In the genomic region with DNA sequence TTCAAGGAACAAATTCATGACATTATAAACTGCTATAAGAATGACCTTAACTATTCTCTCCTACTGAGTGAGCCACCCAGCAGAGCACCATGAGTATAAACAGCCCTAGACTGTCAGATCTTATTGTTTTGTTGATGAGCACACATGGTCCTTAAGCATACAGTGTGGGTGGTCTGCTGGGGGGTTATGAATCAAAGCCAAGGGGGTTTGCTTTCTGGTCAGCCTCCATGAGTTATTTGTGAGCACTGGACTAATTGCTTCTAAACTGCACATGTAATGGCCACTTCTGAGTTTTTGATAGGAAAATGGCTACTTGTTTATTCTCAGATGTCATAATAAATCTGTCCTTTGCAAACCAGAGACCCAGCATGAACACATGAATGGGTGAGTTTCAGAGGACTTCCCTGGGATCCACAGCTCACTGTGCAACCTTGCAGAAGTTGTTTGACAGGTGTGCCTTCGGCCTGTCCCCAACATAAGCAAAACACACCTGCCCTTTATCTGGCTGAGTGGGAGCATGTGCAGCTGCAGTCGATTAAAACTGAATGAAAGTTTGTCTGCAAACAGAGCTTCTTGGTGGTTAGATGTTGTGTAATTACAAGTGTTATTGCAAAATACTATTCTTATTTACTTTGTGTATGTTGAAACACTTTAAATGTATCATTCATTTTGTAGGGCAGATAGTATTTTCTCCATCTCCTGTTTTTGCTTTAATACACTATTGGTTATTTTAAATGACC, we compare ENCODE assay signal across 9 cellular contexts. TPM values are rescaled to one million over a fixed set of nuclear protein-coding genes. Genes with fewer than 3 reads are reported as not detected.
DNase-seq lines count a peak whose midpoint lies in the region; FAIRE-seq and TF ChIP-seq lines count a peak whose summit lies in the region.
"Had no signal": no experiment of that assay in that cellular context is flagged by ENCODE, and none has a peak within 500 bp of the region (broad histone marks: within the 10 kb centered on the region; RNA-seq: fewer than 3 reads in every experiment).

No MANE protein-coding gene starts in this region.

- in situ Hi-C loops in mammary epithelial cell (cut with MboI; ENCODE audit: low sequenced_read_pairs in 2 of 2) = no loop called here

- H3K27ac ChIP-seq in mammary epithelial cell (ENCODE audit: insufficient read depth, low read depth, low read length) (no peak overlapping the region), rectal smooth muscle tissue (ENCODE audit: low read depth, low read length) (peak overlapping the region; percentile 93)

- DNase-seq in EH (ENCODE audit: low read depth) = peak; percentile 27
- DNase-seq in NCI-H187 treated with DMSO at 0.1 percent for 48 hours (lab: John Stamatoyannopoulos, UW) = peak; percentile 28
- DNase-seq in mammary epithelial cell = peak; percentile 48
- DNase-seq in cerebellar nuclear complex (lab: John Stamatoyannopoulos, UW) = no peak
- DNase-seq in HTR-8/SVneo (ENCODE audit: insufficient read length, low spot score) = no peak
- DNase-seq in stimulated activated CD4-positive, alpha-beta T cell treated with anti-CD3 and anti-CD28 coated beads, Interleukin-4, amount 100 ng/mL, for 1 hour = no peak
- DNase-seq in activated CD8-positive, alpha-beta memory T cell treated with anti-CD3 and anti-CD28 coated beads for 24 hours = no peak

- CTCF ChIA-PET in mammary epithelial cell (lab: Charles Lee; ENCODE audit: low non-redundant PET) = no interaction called here

- H3K4me1 ChIP-seq in mammary epithelial cell (ENCODE audit: insufficient read depth, low read length) (peaks cover 28% of the 10 kb centered on the region), rectal smooth muscle tissue (ENCODE audit: control insufficient read depth, insufficient read depth, low read length) (peaks cover 84% of the 10 kb centered on the region)

- no peak overlapping the region for H2AFZ ChIP-seq in mammary epithelial cell (ENCODE audit: low read depth, low read length)

- intact Hi-C loops in mammary epithelial cell (cut with micrococcal nuclease) = loop anchor here (5.0 kb wide), 1 partner anchor 37 kb away; the partner anchor contains the start of gene MAMDC2

- no peaks in the 10 kb centered on the region for H3K36me3 ChIP-seq in mammary epithelial cell (ENCODE audit: insufficient read depth, low read length)
- H3K36me3 ChIP-seq in rectal smooth muscle tissue (ENCODE audit: control insufficient read depth, insufficient read depth, low read length) = no peaks in the 10 kb centered on the region

- dilution Hi-C loops in mammary epithelial cell (cut with HindIII; ENCODE audit: low sequenced_read_pairs) = loop anchor here (5.0 kb wide), 1 partner anchor 93 kb away; no protein-coding TSS in a partner anchor

- H3K27me3 ChIP-seq in mammary epithelial cell (ENCODE audit: insufficient read depth, low read length) (no peaks in the 10 kb centered on the region), rectal smooth muscle tissue (ENCODE audit: control insufficient read depth, insufficient read depth, low read length) (no peaks in the 10 kb centered on the region)

- no peaks in the 10 kb centered on the region for H3K9me3 ChIP-seq in mammary epithelial cell (replicated peaks; ENCODE audit: insufficient read depth, low read length)

- H4K20me1 ChIP-seq in mammary epithelial cell (ENCODE audit: insufficient read depth, low read length) = no peaks in the 10 kb centered on the region

- H3K79me2 ChIP-seq in mammary epithelial cell (ENCODE audit: insufficient read depth, low read length) = no peaks in the 10 kb centered on the region

- FAIRE-seq in HTR-8/SVneo (lab: Jason Lieb, UNC) = no peak

- H3K4me3 ChIP-seq in mammary epithelial cell (replicated peaks in 1 of 3; ENCODE audit: insufficient read depth in 1 of 3, low read depth in 2 of 3, low read length in 3 of 3) = no peak overlapping the region
- H3K4me3 ChIP-seq in rectal smooth muscle tissue (ENCODE audit: low read length) = peak overlapping the region; percentile 16

- TF ChIP-seq CTCF in mammary epithelial cell (conservative IDR thresholded peaks at IDR 0.05 in 1 of 2, IDR thresholded peaks at IDR 0.05 in 1 of 2; ENCODE audit: extremely low read depth in 1 of 2, insufficient read depth in 1 of 2, low read depth in 1 of 2, low read length in 2 of 2) = no peak

- 6% methylated on average over 2 of the region's 2 CpGs for WGBS in mammary epithelial cell (ENCODE audit: low coverage, missing lambda C conversion rate)

- H3K4me2 ChIP-seq in mammary epithelial cell (ENCODE audit: insufficient read depth, low read depth, low read length) = no peak overlapping the region

- no TSS peak for BruUV-seq in mammary epithelial cell (replicated peaks; lab: Mats Ljungman, UMichigan)

- H3K9ac ChIP-seq in mammary epithelial cell (ENCODE audit: insufficient read depth, low read length) (no peak overlapping the region), rectal smooth muscle tissue (ENCODE audit: low read length) (no peak overlapping the region)

RNA-seq across cellular contexts. Expression of gene MAMDC2, which starts 35.9 kb away (rescaled TPM):
- 10 to 100 TPM in 1 of 2 donors, 1 to 10 TPM in 1; 8.3 to 33.5 TPM for total RNA-seq in mammary epithelial cell
- polyA plus RNA-seq in mammary epithelial cell = 10.9 TPM
- polyA minus RNA-seq in mammary epithelial cell = 13.5 TPM
- total RNA-seq: activated CD8-positive, alpha-beta memory T cell treated with anti-CD3 and anti-CD28 coated beads for 36 hours had no signal

Comparison
In these comparisons a context has a peak if more than half of its experiments do, and no peak if none do; other contexts are left out.
1. DNase-seq: peak in EH (single experiment), NCI-H187 treated with DMSO at 0.1 percent for 48 hours (single experiment) and mammary epithelial cell (single experiment); none in cerebellar nuclear complex (0 of 2), HTR-8/SVneo (single experiment), stimulated activated CD4-positive, alpha-beta T cell treated with anti-CD3 and anti-CD28 coated beads, Interleukin-4, amount 100 ng/mL, for 1 hour (single experiment) and activated CD8-positive, alpha-beta memory T cell treated with anti-CD3 and anti-CD28 coated beads for 24 hours (single experiment).